Comparison of ENCODE assay signal across 8 cellular contexts in the genomic region with DNA sequence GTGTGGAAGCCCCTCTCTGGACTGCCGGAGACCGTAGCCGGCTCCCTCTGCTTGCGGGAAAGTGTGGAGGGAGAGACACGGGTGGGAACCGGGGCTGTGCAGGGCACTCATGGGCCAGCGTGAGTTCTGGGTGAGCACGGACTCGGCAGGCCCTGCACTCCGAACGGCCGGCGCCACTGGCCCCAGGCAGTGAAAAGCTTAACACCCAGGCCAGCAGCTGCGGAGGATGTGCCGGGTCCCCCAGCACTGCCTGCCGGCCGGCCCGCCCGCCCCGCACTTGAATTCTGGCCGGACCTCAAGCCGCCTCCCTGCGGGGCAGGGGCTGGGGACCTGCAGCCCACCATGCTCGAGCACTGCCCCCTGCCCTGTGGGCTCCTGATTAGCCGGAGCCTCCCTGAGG.
"Had no signal": no experiment of that assay in that cellular context is flagged by ENCODE, and none has a peak within 500 bp of the region (broad histone marks: within the 10 kb centered on the region; RNA-seq: fewer than 3 reads in every experiment).

No MANE protein-coding gene starts in this region.

- H3K27ac ChIP-seq: GM23248, HL-60 had no signal

- ATAC-seq: HCT116, HepG2 had no signal

- H2AFZ ChIP-seq: GM23248 had no signal

- H3K4me1 ChIP-seq: HAP-1 had no signal

- H3K36me3 ChIP-seq: HAP-1 had no signal

- H3K4me3 ChIP-seq: GM23248, HAP-1 had no signal

- DNase-seq: GM23248, GOT3, H7, HFFc6 had no signal

- H3K9me3 ChIP-seq: HAP-1 had no signal

- H3K9ac ChIP-seq: GM23248 had no signal
